In the genomic region with DNA sequence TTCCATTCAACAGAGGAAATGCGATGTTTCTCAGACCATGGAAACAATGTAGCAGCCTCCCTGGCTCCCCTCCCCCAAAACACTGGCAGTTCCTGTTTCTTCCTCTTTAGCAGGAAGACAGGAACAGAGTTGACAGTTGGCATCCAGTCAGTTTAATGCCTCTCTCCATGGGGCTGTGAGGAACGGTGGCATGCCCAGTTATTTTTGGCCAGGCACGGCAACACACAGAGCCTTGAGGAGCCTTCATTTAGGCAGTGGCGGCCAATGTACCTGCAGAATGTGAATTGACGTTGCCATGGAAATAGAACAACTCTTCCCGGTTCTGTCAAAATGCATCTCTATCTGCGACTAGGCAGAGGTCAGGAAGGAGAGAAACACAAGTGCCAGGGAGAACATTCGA, we compare ENCODE assay signal across 18 cellular contexts.
DNase-seq lines count a peak whose midpoint lies in the region; ATAC-seq, FAIRE-seq and TF ChIP-seq lines count a peak whose summit lies in the region.
"Had no signal": no experiment of that assay in that cellular context is flagged by ENCODE, and none has a peak within 500 bp of the region (broad histone marks: within the 10 kb centered on the region; RNA-seq: fewer than 3 reads in every experiment).

No MANE protein-coding gene starts in this region.

- no peak overlapping the region for H2BK5ac ChIP-seq in H1 (ENCODE audit: low read depth, low read length)
- no peak overlapping the region for H2BK5ac ChIP-seq in trophoblast cell (ENCODE audit: low read depth, low read length, poor library complexity)

- H3K9me3 ChIP-seq in H1 (ENCODE audit: insufficient read depth in 2 of 2, low read depth in 1 of 2, low read length in 1 of 2) (0 out of 4 replicates have a peak, but pooled peaks cover 0 to 2% of the 10 kb centered on the region in 2 experiments), trophoblast cell (ENCODE audit: insufficient read depth, low read depth, low read length) (no peaks in the 10 kb centered on the region)
- H3K9me3 ChIP-seq: Caco-2, pancreas had no signal

- H3K79me2 ChIP-seq in H1 (ENCODE audit: control insufficient read depth in 1 of 2, insufficient read depth in 2 of 2, low read length in 2 of 2) (no peaks in the 10 kb centered on the region), trophoblast cell (ENCODE audit: control insufficient read depth, insufficient read depth, low read length, poor library complexity) (no peaks in the 10 kb centered on the region)

- H4K91ac ChIP-seq in H1 (replicated peaks; ENCODE audit: insufficient read length, low read length): no peak overlapping the region
- H4K91ac ChIP-seq in trophoblast cell (ENCODE audit: low read depth, low read length): no peak overlapping the region

- H2AFZ ChIP-seq in H1 (ENCODE audit: low read length) (no peak overlapping the region), trophoblast cell (ENCODE audit: insufficient read depth, low read length, poor library complexity) (peak overlapping the region; percentile 1)

- TF ChIP-seq CTCF in H1 (IDR thresholded peaks at IDR 0.05; ENCODE audit: control extremely low read depth in 1 of 3, insufficient read depth in 1 of 3, low read depth in 1 of 3, low read length in 3 of 3): no peak

- H3K27me3 ChIP-seq in H1 (replicated peaks in 1 of 4; ENCODE audit: control insufficient read depth in 3 of 4, extremely low read depth in 1 of 4, insufficient read depth in 3 of 4, low read length in 3 of 4) (no peaks in the 10 kb centered on the region), trophoblast cell (ENCODE audit: insufficient read depth, low read length) (no peaks in the 10 kb centered on the region)
- H3K27me3 ChIP-seq: pancreas had no signal

- no peak overlapping the region for H3K27ac Mint-ChIP-seq in stimulated activated naive B cell treated with anti-CD40 and anti-IgM and Interleukin-4, amounts not matched to agents 10 μg/mL and 1 μg/mL and 100 μg/mL, for 72 hours
- H3K27ac Mint-ChIP-seq: activated B cell treated with CpG ODN at 0.5 μM for 24 hours; activated naive CD8-positive, alpha-beta T cell treated with anti-CD3 and anti-CD28 coated beads, Interleukin-2, amount 10 ng/mL, durations not matched to agents 7 days and 5 days; type B pancreatic cell had no signal

- no peaks in the 10 kb centered on the region for H4K20me1 ChIP-seq in H1 (replicated peaks in 1 of 2; ENCODE audit: control insufficient read depth in 1 of 2, insufficient read depth in 2 of 2, low read length in 2 of 2)

- no peak for TF ChIP-seq EP300 in H1 (IDR thresholded peaks at IDR 0.05; ENCODE audit: borderline replicate concordance in 1 of 2, low read depth in 2 of 2, low read length in 2 of 2)

- FAIRE-seq in H1 (lab: Jason Lieb, UNC): no peak
- FAIRE-seq: pancreas had no signal

- no peak overlapping the region for H2BK15ac ChIP-seq in H1 (ENCODE audit: low read length)

- H4K5ac ChIP-seq in H1 (ENCODE audit: insufficient read length, low read depth, low read length): no peak overlapping the region

- TF ChIP-seq RAD21 in H1 (IDR thresholded peaks at IDR 0.05 in 1 of 2, conservative IDR thresholded peaks at IDR 0.05 in 1 of 2; ENCODE audit: low read depth in 2 of 2, low read length in 2 of 2): peak in 1 of 2 experiments; percentile 6; a peak in 1 of 4 replicates

- no peak overlapping the region for H2AK5ac ChIP-seq in H1 (ENCODE audit: low read depth, low read length)
- no peak overlapping the region for H2AK5ac ChIP-seq in trophoblast cell (ENCODE audit: low read length)

- H3K9me3 Mint-ChIP-seq in stimulated activated naive B cell treated with anti-CD40 and anti-IgM and Interleukin-4, amounts not matched to agents 10 μg/mL and 1 μg/mL and 100 μg/mL, for 72 hours: peaks cover 6 to 8% of the 10 kb centered on the region in 2 donors
- H3K9me3 Mint-ChIP-seq: activated B cell treated with CpG ODN at 0.5 μM for 24 hours, type B pancreatic cell had no signal

- peaks cover 0 to 4% (median 2%) of the 10 kb centered on the region in 4 experiments; a peak in 4 of 7 replicates for H3K4me1 ChIP-seq in H1 (replicated peaks in 1 of 4; ENCODE audit: control insufficient read depth in 3 of 4, insufficient read depth in 4 of 4, low read length in 3 of 4)
- peaks cover 3% of the 10 kb centered on the region in 2 experiments for H3K4me1 ChIP-seq in trophoblast cell (ENCODE audit: control insufficient read depth in 1 of 2, insufficient read depth in 2 of 2, low read length in 2 of 2)
- H3K4me1 ChIP-seq: Caco-2, pancreas had no signal

- no peak overlapping the region for H3K56ac ChIP-seq in H1 (replicated peaks; ENCODE audit: insufficient read length, low read depth, low read length)

- TF ChIP-seq POLR2A in H1 (IDR thresholded peaks at IDR 0.05; ENCODE audit: control extremely low read depth in 1 of 2, low read depth in 2 of 2, low read length in 2 of 2): no peak

- H3K18ac ChIP-seq in H1 (ENCODE audit: extremely low read depth, low read length) (no peak overlapping the region), trophoblast cell (ENCODE audit: low read length) (no peak overlapping the region)

- H4K8ac ChIP-seq in H1 (ENCODE audit: extremely low read depth, insufficient read depth, low read length): no peak overlapping the region
- H4K8ac ChIP-seq in trophoblast cell (ENCODE audit: low read depth, low read length): no peak overlapping the region

- H3K14ac ChIP-seq in H1 (ENCODE audit: insufficient read length) (no peak overlapping the region), trophoblast cell (ENCODE audit: low read length) (no peak overlapping the region)

- no peaks in the 10 kb centered on the region for H3K36me3 Mint-ChIP-seq in stimulated activated naive B cell treated with anti-CD40 and anti-IgM and Interleukin-4, amounts not matched to agents 10 μg/mL and 1 μg/mL and 100 μg/mL, for 72 hours
- H3K36me3 Mint-ChIP-seq: activated naive CD8-positive, alpha-beta T cell treated with anti-CD3 and anti-CD28 coated beads, Interleukin-2, amount 10 ng/mL, durations not matched to agents 7 days and 5 days; type B pancreatic cell had no signal

- no peak overlapping the region for H2BK12ac ChIP-seq in H1 (ENCODE audit: low read depth, low read length)
- no peak overlapping the region for H2BK12ac ChIP-seq in trophoblast cell (ENCODE audit: low read length)

- no peaks in the 10 kb centered on the region for H3K23me2 ChIP-seq in H1 (ENCODE audit: low read depth, low read length)

- H3K27me3 Mint-ChIP-seq in stimulated activated naive B cell treated with anti-CD40 and anti-IgM and Interleukin-4, amounts not matched to agents 10 μg/mL and 1 μg/mL and 100 μg/mL, for 72 hours: no peaks in the 10 kb centered on the region
- H3K27me3 Mint-ChIP-seq: activated B cell treated with CpG ODN at 0.5 μM for 24 hours; activated naive CD8-positive, alpha-beta T cell treated with anti-CD3 and anti-CD28 coated beads, Interleukin-2, amount 10 ng/mL, durations not matched to agents 7 days and 5 days; type B pancreatic cell had no signal

- WGBS in H1 (ENCODE audit: extremely low coverage in 1 of 2, insufficient coverage in 1 of 2, insufficient read length in 1 of 2, insufficient replicate concordance in 2 of 2, low coverage in 1 of 2, low lambda C conversion rate in 2 of 2, missing lambda C conversion rate in 1 of 2), 2 experiments: 58% methylated on average over 8 of the region's 8 CpGs; no CpG with 5 or more reads in 1 of the 2 experiments
- no CpG with 5 or more reads among the region's 8 CpGs for WGBS in trophoblast cell (ENCODE audit: extremely low coverage, insufficient coverage, insufficient read length)

- H3K36me3 ChIP-seq in H1 (ENCODE audit: control insufficient read depth in 2 of 4, insufficient read depth in 4 of 4, low read length in 3 of 4): no peaks in the 10 kb centered on the region
- no peaks in the 10 kb centered on the region for H3K36me3 ChIP-seq in trophoblast cell (ENCODE audit: control insufficient read depth in 1 of 2, insufficient read depth in 2 of 2, low read length in 2 of 2)
- H3K36me3 ChIP-seq: pancreas had no signal

- POLR2A ChIA-PET in H1 (lab: Charles Lee; ENCODE audit: partially characterized antibody): no interaction called here

- no peak for ATAC-seq in stimulated activated naive B cell treated with anti-CD40 and anti-IgM and Interleukin-4, amounts not matched to agents 10 μg/mL and 1 μg/mL and 100 μg/mL, for 72 hours (replicated peaks)
- ATAC-seq: pancreas had no signal

- H3K4me3 ChIP-seq in H1 (ENCODE audit: extremely low read depth in 1 of 4, insufficient read depth in 2 of 4, low read depth in 3 of 4, low read length in 4 of 4) (no peak overlapping the region), trophoblast cell (ENCODE audit: low read depth, low read length) (no peak overlapping the region)
- H3K4me3 ChIP-seq: pancreas had no signal

- H3K9ac ChIP-seq in H1 (replicated peaks in 1 of 4; ENCODE audit: extremely low read depth in 1 of 4, low read depth in 3 of 4, low read length in 3 of 4) (no peak overlapping the region), trophoblast cell (ENCODE audit: low read length) (no peak overlapping the region)

- DNase-seq in NCI-H1417 (lab: John Stamatoyannopoulos, UW) (peak in 2 of 3 experiments; percentile 52 to 80), NCI-H1417 treated with DMSO at 0.1 percent for 48 hours (lab: John Stamatoyannopoulos, UW) (no peak), NCI-H2227 (lab: John Stamatoyannopoulos, UW; ENCODE audit: unreplicated experiment) (peak; percentile 46), H1 (ENCODE audit: low read depth in 1 of 2, low spot score in 2 of 2) (peak in 1 of 2 experiments; percentile 48), trophoblast cell (no peak), GM19238 (ENCODE audit: insufficient read length, low spot score) (no peak), NCI-H510A treated with DMSO at 0.1 percent for 48 hours (lab: John Stamatoyannopoulos, UW) (no peak)
- no peak for DNase-seq in stimulated activated naive B cell treated with anti-CD40 and anti-IgM and Interleukin-4, amounts not matched to agents 10 μg/mL and 1 μg/mL and 100 μg/mL, for 72 hours
- DNase-seq: activated B cell treated with CpG ODN at 0.5 μM for 24 hours; activated CD8-positive, alpha-beta memory T cell treated with anti-CD3 and anti-CD28 coated beads, Interleukin-2, amount 50 U/mL, for 4 hours; activated naive CD8-positive, alpha-beta T cell treated with anti-CD3 and anti-CD28 coated beads, Interleukin-2, amount 10 ng/mL, durations not matched to agents 7 days and 5 days; Caco-2; erythroblast; NCI-H446 treated with DMSO at 0.1 percent for 48 hours; pancreas; SHP77 treated with DMSO at 0.1 percent for 48 hours; stimulated activated CD4-positive, alpha-beta T cell treated with anti-CD3 and anti-CD28 coated beads, Interleukin-15, amount 100 ng/mL, for 24 hours had no signal

- H3K4ac ChIP-seq in H1 (replicated peaks; ENCODE audit: insufficient read length, low read depth, low read length) (no peak overlapping the region), trophoblast cell (ENCODE audit: low read depth, low read length) (no peak overlapping the region)

- H3K27ac ChIP-seq in H1 (ENCODE audit: low read depth, low read length) (no peak overlapping the region), trophoblast cell (ENCODE audit: low read depth, low read length) (no peak overlapping the region)
- H3K27ac ChIP-seq: pancreas had no signal

- H3K4me3 Mint-ChIP-seq in stimulated activated naive B cell treated with anti-CD40 and anti-IgM and Interleukin-4, amounts not matched to agents 10 μg/mL and 1 μg/mL and 100 μg/mL, for 72 hours: no peak overlapping the region
- H3K4me3 Mint-ChIP-seq: activated B cell treated with CpG ODN at 0.5 μM for 24 hours; activated naive CD8-positive, alpha-beta T cell treated with anti-CD3 and anti-CD28 coated beads, Interleukin-2, amount 10 ng/mL, durations not matched to agents 7 days and 5 days; type B pancreatic cell had no signal

- H2BK20ac ChIP-seq in H1 (ENCODE audit: low read length): no peak overlapping the region

- H3K79me1 ChIP-seq in H1 (ENCODE audit: low read depth, low read length) (no peaks in the 10 kb centered on the region), trophoblast cell (ENCODE audit: low read length) (no peaks in the 10 kb centered on the region)

- CTCF ChIA-PET in H1 (lab: Charles Lee; ENCODE audit: partially characterized antibody): no interaction called here

- no peak overlapping the region for H4K12ac ChIP-seq in trophoblast cell (ENCODE audit: low read depth, low read length)

- H3K4me2 ChIP-seq in H1 (ENCODE audit: insufficient read depth in 1 of 2, low read depth in 2 of 2, low read length in 2 of 2) (peak overlapping the region; percentile 23 to 42; a peak in 3 of 4 replicates), trophoblast cell (ENCODE audit: low read length) (peak overlapping the region; percentile 48)

- H2BK120ac ChIP-seq in H1 (replicated peaks; ENCODE audit: low read depth, low read length) (no peak overlapping the region), trophoblast cell (ENCODE audit: insufficient read depth, low read length, poor library complexity) (no peak overlapping the region)

- no peaks in the 10 kb centered on the region for H3K4me1 Mint-ChIP-seq in stimulated activated naive B cell treated with anti-CD40 and anti-IgM and Interleukin-4, amounts not matched to agents 10 μg/mL and 1 μg/mL and 100 μg/mL, for 72 hours
- H3K4me1 Mint-ChIP-seq: activated B cell treated with CpG ODN at 0.5 μM for 24 hours; activated naive CD8-positive, alpha-beta T cell treated with anti-CD3 and anti-CD28 coated beads, Interleukin-2, amount 10 ng/mL, durations not matched to agents 7 days and 5 days had no signal

- H3K23ac ChIP-seq in H1 (ENCODE audit: insufficient read length): no peak overlapping the region
- H3K23ac ChIP-seq in trophoblast cell (ENCODE audit: low read length): no peak overlapping the region

Comparison
In these comparisons a context has a peak if more than half of its experiments do, and no peak if none do; other contexts are left out.
1. DNase-seq: peak in NCI-H1417 (2 of 3) and NCI-H2227 (single experiment); none in NCI-H1417 treated with DMSO at 0.1 percent for 48 hours (single experiment), trophoblast cell (0 of 2), stimulated activated naive B cell treated with anti-CD40 and anti-IgM and Interleukin-4, amounts not matched to agents 10 μg/mL and 1 μg/mL and 100 μg/mL, for 72 hours (single experiment), GM19238 (single experiment) and NCI-H510A treated with DMSO at 0.1 percent for 48 hours (single experiment).